In genomic region chr1:240234477-240235225, GRCh38 we compare ENCODE assay signal across 22 cellular contexts.
DNase-seq lines count a peak whose midpoint lies in the region; ATAC-seq, FAIRE-seq and TF ChIP-seq lines count a peak whose summit lies in the region.
"Had no signal": no experiment of that assay in that cellular context is flagged by ENCODE, and none has a peak within 500 bp of the region (broad histone marks: within the 10 kb centered on the region; RNA-seq: fewer than 3 reads in every experiment).

No MANE protein-coding gene starts in this region.

- H3K27ac ChIP-seq in HEK293 (ENCODE audit: extremely low read depth, low read depth, low read length) (no peak overlapping the region), astrocyte (ENCODE audit: low read depth, low read length) (peak overlapping the region; percentile 63)
- H3K27ac ChIP-seq: skin epidermis, VCaP had no signal

- no peaks in the 10 kb centered on the region for H3K36me3 Mint-ChIP-seq in astrocyte (ENCODE audit: low read depth, unreplicated experiment)
- H3K36me3 Mint-ChIP-seq: activated naive CD8-positive, alpha-beta T cell treated with anti-CD3 and anti-CD28 coated beads, Interleukin-2, amount 10 ng/mL, durations not matched to agents 7 days and 5 days; stimulated activated memory B cell treated with anti-CD40 and anti-IgM and Interleukin-4, amounts not matched to agents 10 μg/mL and 1 μg/mL and 100 μg/mL, for 72 hours; type B pancreatic cell had no signal

- H3K4me3 Mint-ChIP-seq in astrocyte (ENCODE audit: unreplicated experiment), result no peak overlapping the region
- H3K4me3 Mint-ChIP-seq: activated CD4-positive, alpha-beta memory T cell treated with anti-CD3 and anti-CD28 coated beads, Interleukin-2, amount 10 ng/mL, durations not matched to agents 7 days and 5 days; activated naive CD8-positive, alpha-beta T cell treated with anti-CD3 and anti-CD28 coated beads, Interleukin-2, amount 10 ng/mL, durations not matched to agents 7 days and 5 days; activated T-cell treated with anti-CD3 and anti-CD28 coated beads, Interleukin-2, amount 50 U/mL, for 72 hours; stimulated activated memory B cell treated with anti-CD40 and anti-IgM and Interleukin-4, amounts not matched to agents 10 μg/mL and 1 μg/mL and 100 μg/mL, for 72 hours; type B pancreatic cell had no signal

- H3K4me1 Mint-ChIP-seq in astrocyte (ENCODE audit: low read depth, unreplicated experiment), result peaks cover 33% of the 10 kb centered on the region
- H3K4me1 Mint-ChIP-seq: activated CD4-positive, alpha-beta memory T cell treated with anti-CD3 and anti-CD28 coated beads, Interleukin-2, amount 10 ng/mL, durations not matched to agents 7 days and 5 days; activated naive CD8-positive, alpha-beta T cell treated with anti-CD3 and anti-CD28 coated beads, Interleukin-2, amount 10 ng/mL, durations not matched to agents 7 days and 5 days; stimulated activated memory B cell treated with anti-CD40 and anti-IgM and Interleukin-4, amounts not matched to agents 10 μg/mL and 1 μg/mL and 100 μg/mL, for 72 hours had no signal

- no peak overlapping the region for H2AFZ ChIP-seq in astrocyte (ENCODE audit: low read depth, low read length)

- H3K27me3 ChIP-seq in astrocyte (ENCODE audit: insufficient read depth, low read length), result no peaks in the 10 kb centered on the region

- H3K4me3 ChIP-seq in AG04449 (ENCODE audit: low read depth, low read length) (no peak overlapping the region), HEK293 (ENCODE audit: low read depth, low read length) (no peak overlapping the region), astrocyte (ENCODE audit: insufficient read depth, low read depth, low read length) (no peak overlapping the region)
- H3K4me3 ChIP-seq: skin epidermis had no signal

- no peak for TF ChIP-seq CTCF in AG04449 (IDR thresholded peaks at IDR 0.05; ENCODE audit: insufficient read depth, low read length, missing control alignments)
- TF ChIP-seq CTCF in HEK293 (tag by site-specific recombination; IDR thresholded peaks at IDR 0.05), result no peak
- no peak for TF ChIP-seq CTCF in astrocyte (IDR thresholded peaks at IDR 0.05; ENCODE audit: insufficient read depth, low read depth, low read length)

- no peaks in the 10 kb centered on the region for H4K20me1 ChIP-seq in astrocyte (ENCODE audit: insufficient read depth, low read length)

- no peaks in the 10 kb centered on the region for H3K27me3 Mint-ChIP-seq in astrocyte (ENCODE audit: low read depth, unreplicated experiment)
- H3K27me3 Mint-ChIP-seq: activated CD4-positive, alpha-beta memory T cell treated with anti-CD3 and anti-CD28 coated beads, Interleukin-2, amount 10 ng/mL, durations not matched to agents 7 days and 5 days; activated naive CD8-positive, alpha-beta T cell treated with anti-CD3 and anti-CD28 coated beads, Interleukin-2, amount 10 ng/mL, durations not matched to agents 7 days and 5 days; stimulated activated memory B cell treated with anti-CD40 and anti-IgM and Interleukin-4, amounts not matched to agents 10 μg/mL and 1 μg/mL and 100 μg/mL, for 72 hours; type B pancreatic cell had no signal

- POLR2A ChIA-PET in AG04449 (lab: Yijun Ruan, JAX) (interaction anchor here (0.6 to 0.9 kb wide), 3 partner anchors 8 to 408 kb away, joined by 3 to 6 read pairs (median 3); no protein-coding TSS in a partner anchor), HEK293 (lab: Yijun Ruan, JAX) (no interaction called here)

- no peak for ATAC-seq in HG02981 (IDR thresholded peaks at IDR 0.05; ENCODE audit: unreplicated experiment)
- ATAC-seq: activated T-cell treated with anti-CD3 and anti-CD28 coated beads, Interleukin-2, amount 50 U/mL, for 72 hours; stimulated activated memory B cell treated with anti-CD40 and anti-IgM and Interleukin-4, amounts not matched to agents 10 μg/mL and 1 μg/mL and 100 μg/mL, for 72 hours had no signal

- peaks cover 2% of the 10 kb centered on the region for H3K9me3 Mint-ChIP-seq in astrocyte (ENCODE audit: unreplicated experiment)
- H3K9me3 Mint-ChIP-seq: activated CD4-positive, alpha-beta memory T cell treated with anti-CD3 and anti-CD28 coated beads, Interleukin-2, amount 10 ng/mL, durations not matched to agents 7 days and 5 days; activated naive CD8-positive, alpha-beta T cell treated with anti-CD3 and anti-CD28 coated beads, Interleukin-2, amount 10 ng/mL, durations not matched to agents 7 days and 5 days; stimulated activated memory B cell treated with anti-CD40 and anti-IgM and Interleukin-4, amounts not matched to agents 10 μg/mL and 1 μg/mL and 100 μg/mL, for 72 hours; type B pancreatic cell had no signal

- no peak overlapping the region for H3K9ac ChIP-seq in astrocyte (ENCODE audit: low read length)

- FAIRE-seq in astrocyte (lab: Jason Lieb, UNC), result peak; percentile 95
- FAIRE-seq: keratinocyte had no signal

- DNase-seq in AG04449 (ENCODE audit: low read depth, low spot score) (peak; percentile 26), astrocyte (ENCODE audit: low read depth) (peak; percentile 77), hepatic stellate cell (ENCODE audit: low spot score) (peak; percentile 27), T1000 (lab: John Stamatoyannopoulos, UW) (no peak), HuH-7 (ENCODE audit: low spot score) (no peak), RPMI8226 (no peak)
- DNase-seq: ACHN; activated CD4-positive, alpha-beta memory T cell treated with anti-CD3 and anti-CD28 coated beads, Interleukin-2, amount 10 ng/mL, durations not matched to agents 7 days and 5 days; activated naive CD8-positive, alpha-beta T cell treated with anti-CD3 and anti-CD28 coated beads, Interleukin-2, amount 10 ng/mL, durations not matched to agents 7 days and 5 days; activated T-cell treated with anti-CD3 and anti-CD28 coated beads, Interleukin-2, amount 50 U/mL, for 72 hours; cerebellar nuclear complex; Kasumi-1; NCI-H1694 treated with DMSO at 0.1 percent for 48 hours; NCI-H510A treated with DMSO at 0.1 percent for 48 hours; OCI-M1 had no signal

- H3K9me3 ChIP-seq in HEK293 (ENCODE audit: control insufficient read depth, insufficient read depth, low read depth, low read length) (no peaks in the 10 kb centered on the region), astrocyte (ENCODE audit: insufficient read depth, low read depth, low read length) (no peaks in the 10 kb centered on the region)

- no peak overlapping the region for H3K27ac Mint-ChIP-seq in astrocyte (ENCODE audit: unreplicated experiment)
- H3K27ac Mint-ChIP-seq: activated CD4-positive, alpha-beta memory T cell treated with anti-CD3 and anti-CD28 coated beads, Interleukin-2, amount 10 ng/mL, durations not matched to agents 7 days and 5 days; activated naive CD8-positive, alpha-beta T cell treated with anti-CD3 and anti-CD28 coated beads, Interleukin-2, amount 10 ng/mL, durations not matched to agents 7 days and 5 days; activated T-cell treated with anti-CD3 and anti-CD28 coated beads, Interleukin-2, amount 50 U/mL, for 72 hours; stimulated activated memory B cell treated with anti-CD40 and anti-IgM and Interleukin-4, amounts not matched to agents 10 μg/mL and 1 μg/mL and 100 μg/mL, for 72 hours; type B pancreatic cell had no signal

- H3K79me2 ChIP-seq in astrocyte (ENCODE audit: insufficient read depth, low read length), result no peaks in the 10 kb centered on the region

- CTCF ChIA-PET in AG04449 (lab: Yijun Ruan, JAX) (interaction anchor here (1.0 to 1.5 kb wide), 4 partner anchors 9 to 457 kb away, joined by 3 to 6 read pairs (median 4); no protein-coding TSS in a partner anchor), HEK293 (lab: Yijun Ruan, JAX) (interaction anchor here (0.7 to 1.2 kb wide), 2 partner anchors 17 to 45 kb away, joined by 3 to 6 read pairs; no protein-coding TSS in a partner anchor)

- peaks cover 7% of the 10 kb centered on the region for H3K4me1 ChIP-seq in HEK293 (ENCODE audit: control insufficient read depth, insufficient read depth, low read length)
- H3K4me1 ChIP-seq in astrocyte (ENCODE audit: insufficient read depth, low read length), result peaks cover 24% of the 10 kb centered on the region

- H3K36me3 ChIP-seq in HEK293 (ENCODE audit: control insufficient read depth in 2 of 2, insufficient read depth in 1 of 2, low read length in 2 of 2), result peaks cover 4 to 10% of the 10 kb centered on the region in 2 experiments
- no peaks in the 10 kb centered on the region for H3K36me3 ChIP-seq in astrocyte (ENCODE audit: insufficient read depth, low read length)

- peak overlapping the region; percentile 55 for H3K4me2 ChIP-seq in astrocyte (ENCODE audit: low read length)

TF ChIP-seq in HEK293, 187 proteins besides CTCF, POLR2A, EP300 and RAD21:
- TF ChIP-seq ZNF510 (tag by site-specific recombination; IDR thresholded peaks at IDR 0.05; ENCODE audit: insufficient replicate concordance), result peak; percentile 0
- TF ChIP-seq SETDB1 (IDR thresholded peaks at IDR 0.05; ENCODE audit: insufficient read length, low read length), result no peak

Comparison
In these comparisons a context has a peak if more than half of its experiments do, and no peak if none do; other contexts are left out.
1. DNase-seq: peak in AG04449 (single experiment), astrocyte (single experiment) and hepatic stellate cell (single experiment); none in T1000 (single experiment), HuH-7 (single experiment) and RPMI8226 (single experiment).